8 cellular contexts compared by ENCODE assay signal in the genomic region with DNA sequence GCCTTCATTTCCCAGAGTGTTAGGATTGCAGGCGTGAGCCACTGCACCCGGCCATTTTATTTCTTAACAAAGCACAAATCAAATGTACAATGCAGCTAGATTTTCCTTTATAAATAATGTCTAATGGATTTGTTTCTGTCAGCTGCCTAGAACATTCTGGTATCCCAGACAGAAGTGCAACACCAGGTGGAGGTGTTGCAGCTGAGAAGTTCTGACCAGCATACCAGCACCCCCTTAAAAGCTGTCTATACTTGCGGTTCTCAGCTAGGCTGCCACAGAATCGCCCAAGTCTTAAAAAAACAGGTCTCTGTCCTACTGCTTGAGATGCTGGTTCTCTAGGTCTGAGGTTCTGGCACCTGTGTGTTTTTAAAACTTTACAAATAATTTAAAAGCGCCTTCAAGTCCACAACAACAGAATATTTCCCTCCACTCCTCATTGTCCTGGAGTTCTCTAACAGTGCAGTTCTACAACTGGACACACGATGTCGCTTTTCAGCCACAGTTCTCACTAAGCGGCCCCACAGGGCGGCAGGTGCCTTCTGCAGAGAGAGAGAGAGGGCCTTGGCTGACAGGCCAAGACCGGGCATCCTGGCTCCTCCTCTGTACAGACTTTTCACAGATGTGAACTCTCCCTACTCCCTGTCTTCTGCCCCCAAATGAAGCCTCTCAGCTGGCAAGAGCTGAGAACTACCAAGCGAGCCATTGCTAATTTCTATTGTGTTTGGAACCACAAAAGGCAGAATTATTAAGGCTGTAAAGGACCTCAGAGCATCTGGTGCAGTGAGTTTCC. TPM values are rescaled to one million over a fixed set of nuclear protein-coding genes. Genes with fewer than 3 reads are reported as not detected.
A peak's percentile ranks its signal among the peaks of the same experiment; 100 is the strongest.
DNase-seq lines count a peak whose midpoint lies in the region; ATAC-seq, FAIRE-seq and TF ChIP-seq lines count a peak whose summit lies in the region.

No MANE protein-coding gene starts in this region.

- ATAC-seq in HG03135 (IDR thresholded peaks at IDR 0.05; ENCODE audit: unreplicated experiment), result no peak

- no peaks in the 10 kb centered on the region for H3K36me3 ChIP-seq in bronchial epithelial cell (ENCODE audit: control insufficient read depth, insufficient read depth, low read length)

- no peak for FAIRE-seq in bronchial epithelial cell (lab: Jason Lieb, UNC)

- peak; percentile 86 for TF ChIP-seq CTCF in WI38 (IDR thresholded peaks at IDR 0.05; ENCODE audit: low read depth, low read length)
- peak; percentile 84 for TF ChIP-seq CTCF in bronchial epithelial cell (IDR thresholded peaks at IDR 0.05; ENCODE audit: insufficient read depth, low read length, severe bottlenecking)

- DNase-seq in AML-193 (lab: John Stamatoyannopoulos, UW) (peak; percentile 79 to 82), HCEC 1CT (peak; percentile 72), NCI-H2196 (lab: John Stamatoyannopoulos, UW; ENCODE audit: unreplicated experiment) (peak; percentile 84), bronchial epithelial cell (ENCODE audit: low read depth) (peak; percentile 72), inferior parietal cortex (ENCODE audit: extremely low spot score) (peak; percentile 90)
- DNase-seq in stimulated activated CD4-positive, alpha-beta T cell treated with anti-CD3 and anti-CD28 coated beads, Interleukin-1b, Interleukin-23, amount 100 ng/mL, for 1 hour (ENCODE audit: low read depth in 2 of 2), result peak; percentile 49 to 57

- H3K4me3 ChIP-seq in WI38 (ENCODE audit: low read depth, low read length) (no peak overlapping the region), bronchial epithelial cell (ENCODE audit: low read depth, low read length) (no peak overlapping the region)

- H3K27me3 ChIP-seq in bronchial epithelial cell (ENCODE audit: control insufficient read depth, insufficient read depth, low read length), result no peaks in the 10 kb centered on the region

RNA-seq across cellular contexts. Expression of a gene that starts 32.6 kb away (rescaled TPM):
- total RNA-seq in bronchial epithelial cell, result not detected in 2 replicates
